20 cellular contexts compared by ENCODE assay signal in genomic region chr14:95250936-95251335, GRCh38.
"Had no signal": no experiment of that assay in that cellular context is flagged by ENCODE, and none has a peak within 500 bp of the region (broad histone marks: within the 10 kb centered on the region; RNA-seq: fewer than 3 reads in every experiment).

No MANE protein-coding gene starts in this region.

- H3K36me3 ChIP-seq: left ventricle myocardium inferior, sigmoid colon, spleen, thyroid gland had no signal

- H3K9me3 ChIP-seq: left ventricle myocardium inferior, sigmoid colon, spleen, thyroid gland had no signal

- ATAC-seq: activated CD8-positive, alpha-beta T cell treated with anti-CD3 and anti-CD28 coated beads, Interleukin-2, amount 10 ng/mL, durations not matched to agents 7 days and 5 days; activated T-cell treated with anti-CD3 and anti-CD28 coated beads, Interleukin-2, amount 50 U/mL, for 72 hours; WTC11 had no signal

- H3K4me1 Mint-ChIP-seq: activated CD4-positive, alpha-beta T cell treated with anti-CD3 and anti-CD28 coated beads, Interleukin-2, amount 10 ng/mL, durations not matched to agents 24 days and 14 days had no signal

- H3K36me3 Mint-ChIP-seq: WTC11 had no signal

- H3K4me3 Mint-ChIP-seq: activated CD4-positive, alpha-beta T cell treated with anti-CD3 and anti-CD28 coated beads, Interleukin-2, amount 10 ng/mL, durations not matched to agents 24 days and 14 days; activated CD8-positive, alpha-beta T cell treated with anti-CD3 and anti-CD28 coated beads, Interleukin-2, amount 10 ng/mL, durations not matched to agents 7 days and 5 days; activated naive CD8-positive, alpha-beta T cell; activated T-cell treated with anti-CD3 and anti-CD28 coated beads, Interleukin-2, amount 50 U/mL, for 72 hours; dendritic cell treated with granulocyte-macrophage colony-stimulating factor and Interleukin-4, amounts not matched to agents 40 ng/mL and 50 ng/mL, for 4 days; endodermal cell; memory B cell; neural crest cell; WTC11 had no signal

- H3K9me3 Mint-ChIP-seq: activated T-cell treated with anti-CD3 and anti-CD28 coated beads, Interleukin-2, amount 50 U/mL, for 72 hours; dendritic cell treated with granulocyte-macrophage colony-stimulating factor and Interleukin-4, amounts not matched to agents 40 ng/mL and 50 ng/mL, for 4 days; endodermal cell; memory B cell; neural crest cell had no signal

- H3K27me3 ChIP-seq: sigmoid colon, spleen, thyroid gland had no signal

- H3K27ac ChIP-seq: left ventricle myocardium inferior, sigmoid colon, spleen had no signal

- H3K4me3 ChIP-seq: left ventricle myocardium inferior, sigmoid colon, spleen, thyroid gland had no signal

- H3K27me3 Mint-ChIP-seq: activated naive CD8-positive, alpha-beta T cell; dendritic cell treated with granulocyte-macrophage colony-stimulating factor and Interleukin-4, amounts not matched to agents 40 ng/mL and 50 ng/mL, for 4 days had no signal

- DNase-seq: activated CD4-positive, alpha-beta T cell treated with anti-CD3 and anti-CD28 coated beads, Interleukin-2, amount 10 ng/mL, durations not matched to agents 24 days and 14 days; activated CD8-positive, alpha-beta memory T cell treated with anti-CD3 and anti-CD28 coated beads, Interleukin-2, amount 50 U/mL, for 4 hours; activated CD8-positive, alpha-beta T cell treated with anti-CD3 and anti-CD28 coated beads, Interleukin-2, amount 10 ng/mL, durations not matched to agents 7 days and 5 days; activated gamma-delta T cell treated with Interleukin-2 at 50 U/mL for 16 hours; activated T-cell treated with anti-CD3 and anti-CD28 coated beads, Interleukin-2, amount 50 U/mL, for 72 hours; amniotic stem cell; cerebellar nuclear complex; endodermal cell; erythroblast; hippocampal formation; left ventricle myocardium inferior; sigmoid colon; spleen; T-helper 2 cell; thyroid gland had no signal

- H3K27ac Mint-ChIP-seq: activated CD4-positive, alpha-beta T cell treated with anti-CD3 and anti-CD28 coated beads, Interleukin-2, amount 10 ng/mL, durations not matched to agents 24 days and 14 days; activated CD8-positive, alpha-beta T cell treated with anti-CD3 and anti-CD28 coated beads, Interleukin-2, amount 10 ng/mL, durations not matched to agents 7 days and 5 days; activated naive CD8-positive, alpha-beta T cell; activated T-cell treated with anti-CD3 and anti-CD28 coated beads, Interleukin-2, amount 50 U/mL, for 72 hours; dendritic cell treated with granulocyte-macrophage colony-stimulating factor and Interleukin-4, amounts not matched to agents 40 ng/mL and 50 ng/mL, for 4 days; endodermal cell; memory B cell; WTC11 had no signal
